In the genomic region with DNA sequence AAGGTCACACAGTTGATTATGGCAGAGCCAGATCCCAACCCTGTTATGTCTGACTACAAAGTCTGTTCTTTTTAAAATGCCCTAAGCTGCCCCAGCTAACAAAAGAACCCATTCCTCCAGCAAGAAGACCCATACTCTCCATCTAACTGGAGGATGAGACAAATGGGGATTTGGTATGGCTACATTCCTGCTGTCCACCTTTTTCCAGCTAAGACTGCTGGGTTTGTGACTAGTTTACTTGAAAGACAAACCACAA, we compare ENCODE assay signal across 17 cellular contexts.
DNase-seq lines count a peak whose midpoint lies in the region; ATAC-seq and TF ChIP-seq lines count a peak whose summit lies in the region.
"Had no signal": no experiment of that assay in that cellular context is flagged by ENCODE, and none has a peak within 500 bp of the region (broad histone marks: within the 10 kb centered on the region; RNA-seq: fewer than 3 reads in every experiment).

No MANE protein-coding gene starts in this region.

- intact Hi-C loops in CD4-positive, alpha-beta T cell (cut with DNase I, micrococcal nuclease): no loop called here
- intact Hi-C loops in CD8-positive, alpha-beta T cell (cut with DNase I, micrococcal nuclease): loop anchor here in 1 of 2 experiments (5.0 kb wide), 1 partner anchor 242 kb away; no protein-coding TSS in a partner anchor
- intact Hi-C loops in esophagus muscularis mucosa (cut with DNase I) (no loop called here), psoas muscle (cut with DNase I) (no loop called here)

- H4K8ac ChIP-seq in neuronal stem cell (ENCODE audit: low read depth, low read length): no peak overlapping the region

- H3K36me3 ChIP-seq in CD8-positive, alpha-beta T cell (ENCODE audit: insufficient read depth, low read length): peaks cover 27% of the 10 kb centered on the region
- H3K36me3 ChIP-seq in esophagus muscularis mucosa (peaks cover 56 to 100% (median 90%) of the 10 kb centered on the region in 4 donors), neuronal stem cell (replicated peaks in 1 of 2; ENCODE audit: control insufficient read depth in 2 of 2, insufficient read depth in 2 of 2, low read length in 2 of 2) (peaks cover 32 to 97% of the 10 kb centered on the region in 2 donors), psoas muscle (ENCODE audit: insufficient read depth in 1 of 2, low read depth in 1 of 2) (peaks cover 14 to 100% of the 10 kb centered on the region in 2 donors)

- no peak overlapping the region for H2BK120ac ChIP-seq in neuronal stem cell (ENCODE audit: low read depth, low read length)

- no peak overlapping the region for H3K27ac ChIP-seq in CD4-positive, alpha-beta T cell (ENCODE audit: low read depth, low read length)
- H3K27ac ChIP-seq in CD8-positive, alpha-beta T cell (ENCODE audit: low read depth, low read length): no peak overlapping the region
- H3K27ac ChIP-seq in esophagus muscularis mucosa (replicated peaks in 1 of 4): no peak overlapping the region
- H3K27ac ChIP-seq in neuronal stem cell (replicated peaks; ENCODE audit: low read length): peak overlapping the region; percentile 9
- H3K27ac ChIP-seq in psoas muscle: no peak overlapping the region
- H3K27ac ChIP-seq: C4-2B had no signal

- no peak overlapping the region for H2BK15ac ChIP-seq in neuronal stem cell (ENCODE audit: low read length)

- no peak overlapping the region for H3K4ac ChIP-seq in neuronal stem cell (ENCODE audit: low read length)

- H3K9me3 ChIP-seq in CD4-positive, alpha-beta T cell (ENCODE audit: control insufficient read depth, low read length): no peaks in the 10 kb centered on the region
- no peaks in the 10 kb centered on the region for H3K9me3 ChIP-seq in CD8-positive, alpha-beta T cell (ENCODE audit: low read length)
- no peaks in the 10 kb centered on the region for H3K9me3 ChIP-seq in esophagus muscularis mucosa
- H3K9me3 ChIP-seq in neuronal stem cell (replicated peaks in 1 of 2; ENCODE audit: control insufficient read depth in 2 of 2, insufficient read depth in 1 of 2, low read depth in 1 of 2, low read length in 2 of 2): no peaks in the 10 kb centered on the region
- no peaks in the 10 kb centered on the region for H3K9me3 ChIP-seq in psoas muscle

- H2BK12ac ChIP-seq in neuronal stem cell (ENCODE audit: low read length): no peak overlapping the region

- H2BK5ac ChIP-seq in neuronal stem cell (ENCODE audit: low read length): no peak overlapping the region

- CTCF ChIA-PET in CD4-positive, alpha-beta T cell (lab: Charles Lee): interaction anchor here (2.3 kb wide), 1 partner anchor 120 kb away, joined by 5 read pairs; no protein-coding TSS in a partner anchor
- CTCF ChIA-PET in CD8-positive, alpha-beta T cell (lab: Charles Lee): interaction anchor here (1.7 to 1.8 kb wide), 2 partner anchors 100 to 121 kb away, joined by 3 to 8 read pairs; no protein-coding TSS in a partner anchor

- ATAC-seq in CD4-positive, alpha-beta T cell (ENCODE audit: poor library complexity): no peak
- ATAC-seq in CD8-positive, alpha-beta T cell: no peak
- no peak for ATAC-seq in psoas muscle
- ATAC-seq: GM12878 had no signal

- H3K79me1 ChIP-seq in neuronal stem cell (ENCODE audit: low read depth, low read length): no peaks in the 10 kb centered on the region

- H3K14ac ChIP-seq in neuronal stem cell (ENCODE audit: low read length): no peak overlapping the region

- POLR2A ChIA-PET in CD4-positive, alpha-beta T cell (lab: Charles Lee): no interaction called here
- POLR2A ChIA-PET in CD8-positive, alpha-beta T cell (lab: Charles Lee): interaction anchor here (0.8 kb wide), 1 partner anchor 12 kb away, joined by 3 read pairs; no protein-coding TSS in a partner anchor

- H3K18ac ChIP-seq in neuronal stem cell (ENCODE audit: low read length): no peak overlapping the region

- H3K4me3 Mint-ChIP-seq in CD4-positive, alpha-beta T cell: no peak overlapping the region
- H3K4me3 Mint-ChIP-seq in CD8-positive, alpha-beta T cell: no peak overlapping the region
- H3K4me3 Mint-ChIP-seq in progenitor cell of endocrine pancreas (ENCODE audit: low read depth): no peak overlapping the region
- H3K4me3 Mint-ChIP-seq: CD4-positive, alpha-beta memory T cell; H9 had no signal

- H3K36me3 Mint-ChIP-seq in CD4-positive, alpha-beta T cell (ENCODE audit: low read depth): peaks cover 30% of the 10 kb centered on the region
- peaks cover 50% of the 10 kb centered on the region for H3K36me3 Mint-ChIP-seq in CD8-positive, alpha-beta T cell
- H3K36me3 Mint-ChIP-seq in progenitor cell of endocrine pancreas (ENCODE audit: insufficient read depth): peaks cover 12% of the 10 kb centered on the region

- peaks cover 28% of the 10 kb centered on the region for H3K4me1 Mint-ChIP-seq in CD4-positive, alpha-beta T cell (ENCODE audit: low read depth)
- peaks cover 31% of the 10 kb centered on the region for H3K4me1 Mint-ChIP-seq in CD8-positive, alpha-beta T cell (ENCODE audit: low read depth)
- H3K4me1 Mint-ChIP-seq in progenitor cell of endocrine pancreas (ENCODE audit: low read depth): peaks cover 3% of the 10 kb centered on the region
- H3K4me1 Mint-ChIP-seq: H9 had no signal

- TF ChIP-seq EP300 in esophagus muscularis mucosa (IDR thresholded peaks at IDR 0.05): no peak

- H3K27me3 Mint-ChIP-seq in CD4-positive, alpha-beta T cell: no peaks in the 10 kb centered on the region
- no peaks in the 10 kb centered on the region for H3K27me3 Mint-ChIP-seq in CD8-positive, alpha-beta T cell (ENCODE audit: low read depth)
- no peaks in the 10 kb centered on the region for H3K27me3 Mint-ChIP-seq in progenitor cell of endocrine pancreas
- H3K27me3 Mint-ChIP-seq: CD4-positive, alpha-beta memory T cell had no signal

- no peak overlapping the region for H3K9ac ChIP-seq in neuronal stem cell (ENCODE audit: low read depth, low read length, poor library complexity)

- TF ChIP-seq CTCF in CD4-positive, alpha-beta T cell (IDR thresholded peaks at IDR 0.05): no peak
- TF ChIP-seq CTCF in CD8-positive, alpha-beta T cell (IDR thresholded peaks at IDR 0.05): no peak
- TF ChIP-seq CTCF in esophagus muscularis mucosa (IDR thresholded peaks at IDR 0.05) (no peak), progenitor cell of endocrine pancreas (IDR thresholded peaks at IDR 0.05; ENCODE audit: unreplicated experiment) (no peak), psoas muscle (IDR thresholded peaks at IDR 0.05) (no peak)

- no peak overlapping the region for H4K91ac ChIP-seq in neuronal stem cell (ENCODE audit: low read depth, low read length, poor library complexity)

- H3K23ac ChIP-seq in neuronal stem cell (ENCODE audit: low read depth, low read length, poor library complexity): no peak overlapping the region

- H3K4me3 ChIP-seq in CD8-positive, alpha-beta T cell (ENCODE audit: low read depth, low read length): no peak overlapping the region
- H3K4me3 ChIP-seq in esophagus muscularis mucosa (no peak overlapping the region), neuronal stem cell (ENCODE audit: low read length in 2 of 2) (no peak overlapping the region), psoas muscle (no peak overlapping the region)
- H3K4me3 ChIP-seq: GM12878 had no signal

- H2AFZ ChIP-seq in neuronal stem cell (ENCODE audit: low read length): no peak overlapping the region

- no peak for DNase-seq in CD4-positive, alpha-beta T cell
- no peak for DNase-seq in CD8-positive, alpha-beta T cell
- DNase-seq in esophagus muscularis mucosa (ENCODE audit: extremely low spot score) (peak; percentile 68), neuronal stem cell (ENCODE audit: low spot score) (no peak), progenitor cell of endocrine pancreas (ENCODE audit: low spot score, unreplicated experiment) (no peak), GM03348 (ENCODE audit: low spot score) (no peak), psoas muscle (no peak)
- DNase-seq in activated naive CD4-positive, alpha-beta T cell treated with Interleukin-2 at 50 U/mL for 16 hours: no peak
- DNase-seq: ACHN; AML-193; Calu3; CD4-positive, alpha-beta memory T cell; DMS79 treated with DMSO at 0.1 percent for 48 hours; GF-D8 had no signal

- peaks cover 15% of the 10 kb centered on the region for H3K4me1 ChIP-seq in CD8-positive, alpha-beta T cell (ENCODE audit: insufficient read depth, low read length)
- no peaks in the 10 kb centered on the region for H3K4me1 ChIP-seq in esophagus muscularis mucosa
- H3K4me1 ChIP-seq in neuronal stem cell (ENCODE audit: control insufficient read depth in 2 of 2, insufficient read depth in 1 of 2, low read depth in 1 of 2, low read length in 2 of 2): no peaks in the 10 kb centered on the region
- no peaks in the 10 kb centered on the region for H3K4me1 ChIP-seq in psoas muscle

- TF ChIP-seq POLR2A in esophagus muscularis mucosa (IDR thresholded peaks at IDR 0.05; ENCODE audit: low read depth): no peak

- peak overlapping the region; percentile 64 for H3K27ac Mint-ChIP-seq in CD4-positive, alpha-beta T cell
- peak overlapping the region; percentile 82 for H3K27ac Mint-ChIP-seq in CD8-positive, alpha-beta T cell
- no peak overlapping the region for H3K27ac Mint-ChIP-seq in progenitor cell of endocrine pancreas
- H3K27ac Mint-ChIP-seq: H9 had no signal

- no peak overlapping the region for H3K4me2 ChIP-seq in neuronal stem cell (ENCODE audit: insufficient read depth, low read length, poor library complexity, severe bottlenecking)

- no peak overlapping the region for H2AK5ac ChIP-seq in neuronal stem cell (ENCODE audit: low read depth, low read length)

- H3K9me3 Mint-ChIP-seq in CD4-positive, alpha-beta T cell: no peaks in the 10 kb centered on the region
- no peaks in the 10 kb centered on the region for H3K9me3 Mint-ChIP-seq in CD8-positive, alpha-beta T cell
- H3K9me3 Mint-ChIP-seq in progenitor cell of endocrine pancreas (ENCODE audit: low read depth): no peaks in the 10 kb centered on the region
- H3K9me3 Mint-ChIP-seq: CD4-positive, alpha-beta memory T cell; H9 had no signal

- no peaks in the 10 kb centered on the region for H3K27me3 ChIP-seq in CD4-positive, alpha-beta T cell (ENCODE audit: control insufficient read depth, insufficient read depth, low read length)
- H3K27me3 ChIP-seq in CD8-positive, alpha-beta T cell (ENCODE audit: insufficient read depth, low read length): no peaks in the 10 kb centered on the region
- H3K27me3 ChIP-seq in esophagus muscularis mucosa: no peaks in the 10 kb centered on the region
- no peaks in the 10 kb centered on the region for H3K27me3 ChIP-seq in neuronal stem cell (ENCODE audit: control insufficient read depth in 3 of 3, insufficient read depth in 3 of 3, low read depth in 1 of 3, low read length in 3 of 3)
- no peaks in the 10 kb centered on the region for H3K27me3 ChIP-seq in psoas muscle (ENCODE audit: insufficient read depth in 3 of 3, low read length in 2 of 3)
